15 cellular contexts compared by ENCODE assay signal in genomic region chr9:116550728-116551436, GRCh38.
DNase-seq lines count a peak whose midpoint lies in the region; ATAC-seq, FAIRE-seq and TF ChIP-seq lines count a peak whose summit lies in the region.
"Had no signal": no experiment of that assay in that cellular context is flagged by ENCODE, and none has a peak within 500 bp of the region (broad histone marks: within the 10 kb centered on the region; RNA-seq: fewer than 3 reads in every experiment).

No MANE protein-coding gene starts in this region.

- H3K36me3 Mint-ChIP-seq in glutamatergic neuron (ENCODE audit: unreplicated experiment) = no peaks in the 10 kb centered on the region

- peak overlapping the region; percentile 29 for H3K4me2 ChIP-seq in keratinocyte (ENCODE audit: control insufficient read depth, extremely low read depth, insufficient read depth, low read depth, low read length)

- no peaks in the 10 kb centered on the region for H3K9me1 ChIP-seq in keratinocyte (ENCODE audit: control insufficient read depth, extremely low read depth, insufficient read depth, low read length)

- dilution Hi-C loops in keratinocyte (cut with MboI; ENCODE audit: extremely low pct_ligation_motif_present, low sequenced_read_pairs) = no loop called here

- H3K4me3 ChIP-seq in NB4 (ENCODE audit: low read depth, low read length) (no peak overlapping the region), keratinocyte (ENCODE audit: control insufficient read depth in 2 of 3, extremely low read depth in 1 of 3, insufficient read depth in 2 of 3, low read depth in 1 of 3, low read length in 3 of 3) (no peak overlapping the region)

- H3K27ac ChIP-seq in keratinocyte (ENCODE audit: control insufficient read depth, insufficient read depth, low read length) = peak overlapping the region; percentile 84

- no peaks in the 10 kb centered on the region for H3K27me3 ChIP-seq in keratinocyte (ENCODE audit: control insufficient read depth, extremely low read depth, insufficient read depth, low read length)
- H3K27me3 ChIP-seq: BE2C had no signal

- TF ChIP-seq CTCF in NB4 (IDR thresholded peaks at IDR 0.05; ENCODE audit: low read depth, low read length) (no peak), keratinocyte (optimal IDR thresholded peaks at IDR 0.05 in 1 of 3, IDR thresholded peaks at IDR 0.05 in 1 of 3, conservative IDR thresholded peaks at IDR 0.05 in 1 of 3; ENCODE audit: extremely low read depth in 1 of 3, insufficient read depth in 2 of 3, low read length in 3 of 3) (no peak), glutamatergic neuron (IDR thresholded peaks at IDR 0.05; ENCODE audit: partially characterized antibody, unreplicated experiment) (no peak)

- H3K9ac ChIP-seq in keratinocyte (ENCODE audit: control insufficient read depth, extremely low read depth, insufficient read depth, low read length) = peak overlapping the region; percentile 42

- no peak for FAIRE-seq in keratinocyte (lab: Jason Lieb, UNC)
- FAIRE-seq: G401.6 had no signal

- no peak for TF ChIP-seq POLR2A in NB4 (IDR thresholded peaks at IDR 0.05; ENCODE audit: extremely low read depth, insufficient read length)

- H3K4me1 ChIP-seq in keratinocyte (ENCODE audit: control insufficient read depth, extremely low read depth, insufficient read depth, low read length) = peaks cover 29% of the 10 kb centered on the region

- H4K20me1 ChIP-seq in keratinocyte (ENCODE audit: control insufficient read depth, extremely low read depth, insufficient read depth, low read length) = no peaks in the 10 kb centered on the region

- no peak overlapping the region for H3K4me3 Mint-ChIP-seq in glutamatergic neuron (ENCODE audit: unreplicated experiment)
- H3K4me3 Mint-ChIP-seq: T-helper 1 cell treated with Interleukin-12 subunit alpha and Interleukin-12 subunit beta and Interleukin-4 antibody, amounts not matched to agents 30 μg/mL and 1 μg/mL, for 36 hours had no signal

- DNase-seq in AG20443 (ENCODE audit: low spot score) (peak; percentile 28), NB4 (ENCODE audit: low read depth) (peak; percentile 28), cerebellar cortex (ENCODE audit: low spot score) (peak; percentile 89), keratinocyte (ENCODE audit: low read depth, low spot score) (no peak), T-helper 2 cell (no peak), glutamatergic neuron (no peak)
- DNase-seq: activated naive CD4-positive, alpha-beta T cell treated with Interleukin-2 at 50 U/mL for 16 hours; BE2C; cortex of kidney; NCI-H1417 treated with DMSO at 0.1 percent for 48 hours; NK-92 treated with Interleukin-12 subunit alpha and Interleukin-12 subunit beta, amount 100 ng/mL, for 24 hours had no signal

- H3K79me2 ChIP-seq in keratinocyte (ENCODE audit: control insufficient read depth, insufficient read depth, low read length) = no peaks in the 10 kb centered on the region

- peaks cover 2% of the 10 kb centered on the region for H3K4me1 Mint-ChIP-seq in glutamatergic neuron (ENCODE audit: low read depth, unreplicated experiment)

- no peak overlapping the region for H2AFZ ChIP-seq in keratinocyte (ENCODE audit: control insufficient read depth, low read length)

- H3K27me3 Mint-ChIP-seq in glutamatergic neuron (ENCODE audit: unreplicated experiment) = no peaks in the 10 kb centered on the region

- H3K9me3 ChIP-seq in keratinocyte (ENCODE audit: control insufficient read depth, low read depth, low read length) = no peaks in the 10 kb centered on the region
- H3K9me3 ChIP-seq: BE2C had no signal

- H3K36me3 ChIP-seq in keratinocyte (ENCODE audit: control insufficient read depth in 2 of 2, extremely low read depth in 1 of 2, insufficient read depth in 2 of 2, low read length in 2 of 2) = no peaks in the 10 kb centered on the region
- H3K36me3 ChIP-seq: BE2C had no signal

- ATAC-seq in esophagus mucosa = no peak
- no peak for ATAC-seq in HG02571 (IDR thresholded peaks at IDR 0.05; ENCODE audit: unreplicated experiment)

- peaks cover 3% of the 10 kb centered on the region for H3K9me3 Mint-ChIP-seq in glutamatergic neuron (ENCODE audit: unreplicated experiment)
- H3K9me3 Mint-ChIP-seq: T-helper 1 cell treated with Interleukin-12 subunit alpha and Interleukin-12 subunit beta and Interleukin-4 antibody, amounts not matched to agents 30 μg/mL and 1 μg/mL, for 36 hours had no signal

- no peak overlapping the region for H3K27ac Mint-ChIP-seq in glutamatergic neuron (ENCODE audit: unreplicated experiment)
- H3K27ac Mint-ChIP-seq: T-helper 1 cell treated with Interleukin-12 subunit alpha and Interleukin-12 subunit beta and Interleukin-4 antibody, amounts not matched to agents 30 μg/mL and 1 μg/mL, for 36 hours had no signal

Comparison
In these comparisons a context has a peak if more than half of its experiments do, and no peak if none do; other contexts are left out.
1. DNase-seq: peak in AG20443 (single experiment), NB4 (single experiment) and cerebellar cortex (single experiment); none in keratinocyte (single experiment), T-helper 2 cell (0 of 5) and glutamatergic neuron (single experiment).